Comparison of ENCODE assay signal across 8 cellular contexts in the genomic region with DNA sequence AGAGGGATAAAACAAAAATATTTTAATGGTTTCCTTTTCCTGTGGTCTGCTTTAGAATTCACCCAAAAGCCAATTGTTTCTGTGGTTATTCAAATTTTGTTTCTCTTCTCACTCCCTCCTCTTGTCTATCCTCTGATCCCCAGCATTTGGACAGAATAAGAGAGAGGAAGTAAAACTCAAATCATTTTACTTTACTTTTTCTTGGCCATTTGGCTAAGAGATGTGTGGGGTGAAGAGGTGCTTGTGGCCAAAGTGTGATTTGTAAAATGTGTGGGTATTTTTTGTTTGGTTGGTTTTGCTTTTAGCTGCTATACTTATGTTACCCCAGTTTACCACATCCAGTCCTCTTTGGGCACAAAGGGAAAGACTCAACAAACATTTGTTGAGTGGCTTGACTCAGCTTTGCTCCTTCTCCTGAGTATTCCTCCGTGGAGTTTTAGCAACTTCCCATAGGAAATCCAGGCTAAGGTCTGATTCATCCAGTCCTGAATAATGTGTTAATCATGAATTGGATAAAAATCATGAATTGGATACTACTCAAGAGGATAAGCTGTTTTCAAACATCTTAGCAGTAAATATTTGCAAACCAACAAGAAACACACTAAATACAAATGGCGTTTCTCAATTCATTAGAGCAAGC.
A peak's percentile ranks its signal among the peaks of the same experiment; 100 is the strongest.
DNase-seq lines count a peak whose midpoint lies in the region; ATAC-seq and TF ChIP-seq lines count a peak whose summit lies in the region.

No MANE protein-coding gene starts in this region.

- no peak overlapping the region for H3K27ac ChIP-seq in SJCRH30

- no peaks in the 10 kb centered on the region for H3K9me3 Mint-ChIP-seq in natural killer cell

- no peaks in the 10 kb centered on the region for H3K4me1 ChIP-seq in SJCRH30

- no peak for TF ChIP-seq CTCF in natural killer cell (IDR thresholded peaks at IDR 0.05)

- H3K27me3 Mint-ChIP-seq in natural killer cell (ENCODE audit: low read depth in 2 of 2): peaks cover 36 to 47% of the 10 kb centered on the region in 2 donors

- no peaks in the 10 kb centered on the region for H3K36me3 ChIP-seq in SJCRH30

- no peaks in the 10 kb centered on the region; the same call in 1 of the 2 replicates for H3K27me3 ChIP-seq in SJCRH30

- H3K27ac Mint-ChIP-seq in natural killer cell: peak overlapping the region in 1 of 2 donors; percentile 39

- H3K4me3 Mint-ChIP-seq in natural killer cell: peak overlapping the region; percentile 41

- H3K9me3 ChIP-seq in SJCRH30 (replicated peaks): no peaks in the 10 kb centered on the region

- H3K4me1 Mint-ChIP-seq in natural killer cell: peaks cover 24 to 26% of the 10 kb centered on the region in 2 donors

- DNase-seq in MV-4-11 (lab: John Stamatoyannopoulos, UW): peak; percentile 86
- no peak for DNase-seq in natural killer cell
- DNase-seq in NCI-H524 (lab: John Stamatoyannopoulos, UW): no peak
- DNase-seq in SJCRH30: no peak
- no peak for DNase-seq in COLO668 (lab: John Stamatoyannopoulos, UW; ENCODE audit: unreplicated experiment)
- no peak for DNase-seq in superior temporal gyrus (ENCODE audit: extremely low spot score)

- intact Hi-C loops in natural killer cell (cut with micrococcal nuclease): no loop called here

- no peak overlapping the region for H3K4me3 ChIP-seq in SJCRH30

- H3K36me3 Mint-ChIP-seq in natural killer cell: no peaks in the 10 kb centered on the region

- peak; percentile 93 for ATAC-seq in GM18520 (IDR thresholded peaks at IDR 0.05; ENCODE audit: unreplicated experiment)
- peak; percentile 95 for ATAC-seq in HG02623 (IDR thresholded peaks at IDR 0.05; ENCODE audit: unreplicated experiment)
- ATAC-seq in natural killer cell: peak; percentile 84 to 98 (median 89)
